Comparison of ENCODE assay signal across 12 cellular contexts in genomic region chr16:4647661-4647965, GRCh38.
"Had no signal": no experiment of that assay in that cellular context is flagged by ENCODE, and none has a peak within 500 bp of the region (broad histone marks: within the 10 kb centered on the region; RNA-seq: fewer than 3 reads in every experiment).

No MANE protein-coding gene starts in this region.

- H3K27ac ChIP-seq: esophagus squamous epithelium, ovary, right lobe of liver, thyroid gland had no signal

- H3K9me3 ChIP-seq: esophagus squamous epithelium, ovary, right lobe of liver, thyroid gland had no signal

- DNase-seq: activated CD4-positive, alpha-beta memory T cell treated with anti-CD3 and anti-CD28 coated beads for 36 hours; activated CD4-positive, alpha-beta T cell treated with anti-CD3 and anti-CD28 coated beads for 1 hour; activated CD8-positive, alpha-beta memory T cell treated with anti-CD3 and anti-CD28 coated beads, Interleukin-2, amount 50 U/mL, for 48 hours; amniotic stem cell; esophagus squamous epithelium; mesenchymal stem cell; ovary; right lobe of liver; T1000; thyroid gland had no signal

- H3K4me1 Mint-ChIP-seq: nephron had no signal

- H3K9me3 Mint-ChIP-seq: activated CD4-positive, alpha-beta memory T cell treated with anti-CD3 and anti-CD28 coated beads for 36 hours; activated T-helper 1 cell treated with anti-CD3 and anti-CD28 coated beads, Interleukin-12 subunit alpha, Interleukin-12 subunit beta, Interleukin-2, Interleukin-4 antibody, amounts not matched to agents 30 ng/mL and 10 ng/mL and 1 ng/mL, durations not matched to agents 14 hours and 24 hours and 36 hours had no signal

- H3K27ac Mint-ChIP-seq: activated CD4-positive, alpha-beta memory T cell treated with anti-CD3 and anti-CD28 coated beads for 36 hours; nephron had no signal

- H3K4me3 Mint-ChIP-seq: activated CD4-positive, alpha-beta memory T cell treated with anti-CD3 and anti-CD28 coated beads for 36 hours; activated T-helper 1 cell treated with anti-CD3 and anti-CD28 coated beads, Interleukin-12 subunit alpha, Interleukin-12 subunit beta, Interleukin-2, Interleukin-4 antibody, amounts not matched to agents 30 ng/mL and 10 ng/mL and 1 ng/mL, durations not matched to agents 14 hours and 24 hours and 36 hours; nephron had no signal

- ATAC-seq: right lobe of liver had no signal

- H3K4me3 ChIP-seq: esophagus squamous epithelium, ovary, right lobe of liver, thyroid gland had no signal

- H3K27me3 Mint-ChIP-seq: activated CD4-positive, alpha-beta memory T cell treated with anti-CD3 and anti-CD28 coated beads for 36 hours had no signal

- H3K36me3 ChIP-seq: ovary had no signal

- H3K27me3 ChIP-seq: esophagus squamous epithelium, ovary, right lobe of liver, thyroid gland had no signal
